24 cellular contexts compared by ENCODE assay signal in the genomic region with DNA sequence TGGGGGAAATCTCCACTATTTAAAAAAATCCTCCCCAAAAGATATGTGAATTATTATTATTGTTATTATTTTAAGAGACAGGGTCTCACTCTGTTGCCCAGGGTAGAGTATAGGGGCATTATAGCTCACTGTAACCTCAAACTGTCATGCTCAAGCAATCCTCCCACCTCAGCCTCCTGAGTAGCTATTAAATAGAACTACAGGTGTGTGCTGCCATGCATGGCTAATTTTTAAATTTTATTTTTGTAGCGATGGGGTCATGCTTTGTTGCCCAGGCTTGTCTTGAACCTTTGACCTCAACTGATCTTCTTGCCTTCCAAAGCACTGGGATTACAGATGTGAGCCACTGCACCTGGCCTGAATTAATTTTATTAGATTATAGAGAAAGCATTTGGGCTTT.
DNase-seq lines count a peak whose midpoint lies in the region; ATAC-seq, FAIRE-seq and TF ChIP-seq lines count a peak whose summit lies in the region.
"Had no signal": no experiment of that assay in that cellular context is flagged by ENCODE, and none has a peak within 500 bp of the region (broad histone marks: within the 10 kb centered on the region; RNA-seq: fewer than 3 reads in every experiment).

No MANE protein-coding gene starts in this region.

- no TSS peak for BruUV-seq in GM12878 (replicated peaks; lab: Mats Ljungman, UMichigan)

- in situ Hi-C loops in GM12878 (cut with MboI): no loop called here

- no peaks in the 10 kb centered on the region for H3K4me1 Mint-ChIP-seq in activated T-helper 1 cell treated with anti-CD3 and anti-CD28 coated beads, Interleukin-12 subunit alpha, Interleukin-12 subunit beta, Interleukin-2, Interleukin-4 antibody, amounts not matched to agents 30 ng/mL and 10 ng/mL and 1 ng/mL, durations not matched to agents 14 hours and 24 hours and 36 hours (ENCODE audit: low read depth)
- H3K4me1 Mint-ChIP-seq: activated naive CD8-positive, alpha-beta T cell treated with anti-CD3 and anti-CD28 coated beads, Interleukin-2, amount 50 U/mL, for 24 hours; naive thymus-derived CD4-positive, alpha-beta T cell had no signal

- no peak overlapping the region for H3K4me3 Mint-ChIP-seq in activated T-helper 1 cell treated with anti-CD3 and anti-CD28 coated beads, Interleukin-12 subunit alpha, Interleukin-12 subunit beta, Interleukin-2, Interleukin-4 antibody, amounts not matched to agents 30 ng/mL and 10 ng/mL and 1 ng/mL, durations not matched to agents 14 hours and 24 hours and 36 hours
- H3K4me3 Mint-ChIP-seq: activated naive CD8-positive, alpha-beta T cell treated with anti-CD3 and anti-CD28 coated beads, Interleukin-2, amount 50 U/mL, for 24 hours; naive thymus-derived CD4-positive, alpha-beta T cell had no signal

- no peaks in the 10 kb centered on the region for H3K79me2 ChIP-seq in GM12878 (ENCODE audit: control insufficient read depth, insufficient read depth, low read length)
- H3K79me2 ChIP-seq: parathyroid adenoma had no signal

- POLR2A ChIA-PET in GM12878 (lab: Charles Lee): no interaction called here

- peaks cover 0 to 12% of the 10 kb centered on the region in 2 experiments; a peak in 2 of 4 replicates for H3K36me3 ChIP-seq in GM12878 (ENCODE audit: control insufficient read depth in 2 of 2, insufficient read depth in 2 of 2, low read length in 1 of 2)
- H3K36me3 ChIP-seq: brain microvascular endothelial cell had no signal

- no peak for TF ChIP-seq POLR2A in GM12878 (IDR thresholded peaks at IDR 0.05; ENCODE audit: low read depth, low read length)

- no peak for TF ChIP-seq RAD21 in GM12878 (IDR thresholded peaks at IDR 0.05; ENCODE audit: insufficient read depth, low read depth, low read length)

- H4K20me1 ChIP-seq in GM12878 (ENCODE audit: control insufficient read depth, insufficient read depth): no peaks in the 10 kb centered on the region

- SMC1A ChIA-PET in GM12878 (lab: Charles Lee; ENCODE audit: uncharacterized antibody, unreplicated experiment): no interaction called here

- H3K36me3 Mint-ChIP-seq in activated T-helper 1 cell treated with anti-CD3 and anti-CD28 coated beads, Interleukin-12 subunit alpha, Interleukin-12 subunit beta, Interleukin-2, Interleukin-4 antibody, amounts not matched to agents 30 ng/mL and 10 ng/mL and 1 ng/mL, durations not matched to agents 14 hours and 24 hours and 36 hours (ENCODE audit: low read depth): peaks cover 10% of the 10 kb centered on the region

- intact Hi-C loops in GM12878 (cut with micrococcal nuclease; ENCODE audit: unreplicated experiment): no loop called here
- intact Hi-C loops in activated T-helper 1 cell treated with anti-CD3 and anti-CD28 coated beads, Interleukin-12 subunit alpha, Interleukin-12 subunit beta, Interleukin-2, Interleukin-4 antibody, amounts not matched to agents 30 ng/mL and 10 ng/mL and 1 ng/mL, durations not matched to agents 14 hours and 24 hours and 36 hours (cut with micrococcal nuclease): no loop called here

- H3K27ac Mint-ChIP-seq in activated T-helper 1 cell treated with anti-CD3 and anti-CD28 coated beads, Interleukin-12 subunit alpha, Interleukin-12 subunit beta, Interleukin-2, Interleukin-4 antibody, amounts not matched to agents 30 ng/mL and 10 ng/mL and 1 ng/mL, durations not matched to agents 14 hours and 24 hours and 36 hours: no peak overlapping the region
- H3K27ac Mint-ChIP-seq: activated naive CD8-positive, alpha-beta T cell treated with anti-CD3 and anti-CD28 coated beads, Interleukin-2, amount 50 U/mL, for 24 hours; activated T-helper 2 cell treated with anti-CD3 and anti-CD28 coated beads, Interferon-gamma antibody, Interleukin-2, Interleukin-4, amounts not matched to agents 10 μg/mL and 5 μg/mL and 100 μg/mL, durations not matched to agents 14 hours and 24 hours and 36 hours; naive thymus-derived CD4-positive, alpha-beta T cell had no signal

- no peak for FAIRE-seq in GM12878 (lab: Jason Lieb, UNC)
- FAIRE-seq: endothelial cell of umbilical vein, islet of Langerhans had no signal

- ATAC-seq in GM18498 (IDR thresholded peaks at IDR 0.05; ENCODE audit: unreplicated experiment) (peak; percentile 47), GM19463 (IDR thresholded peaks at IDR 0.05; ENCODE audit: unreplicated experiment) (peak; percentile 71), HG02938 (IDR thresholded peaks at IDR 0.05; ENCODE audit: unreplicated experiment) (peak; percentile 59), GM12878 (peak; percentile 59)
- ATAC-seq: activated naive CD8-positive, alpha-beta T cell treated with anti-CD3 and anti-CD28 coated beads, Interleukin-2, amount 50 U/mL, for 24 hours; naive thymus-derived CD4-positive, alpha-beta T cell; Panc1 had no signal

- H3K4me3 ChIP-seq in GM12878: no peak overlapping the region
- H3K4me3 ChIP-seq: coronary artery, GM23248, sigmoid colon, SK-N-MC had no signal

- H3K27me3 ChIP-seq in GM12878 (replicated peaks in 1 of 2; ENCODE audit: control insufficient read depth in 2 of 2, insufficient read depth in 2 of 2, low read length in 1 of 2): no peaks in the 10 kb centered on the region
- H3K27me3 ChIP-seq: brain microvascular endothelial cell, sigmoid colon had no signal

- no peak overlapping the region for H3K4me2 ChIP-seq in GM12878 (ENCODE audit: control insufficient read depth, insufficient read depth)

- no peak overlapping the region for H3K9ac ChIP-seq in GM12878 (ENCODE audit: control insufficient read depth, insufficient read depth, low read length)
- H3K9ac ChIP-seq: GM23248, parathyroid adenoma had no signal

- no peak overlapping the region for H2AFZ ChIP-seq in GM12878 (ENCODE audit: control insufficient read depth, low read depth, low read length)
- H2AFZ ChIP-seq: GM23248, parathyroid adenoma had no signal

- CTCF ChIA-PET in GM12878 (lab: Yijun Ruan, JAX): interaction anchor here (1.3 to 5.9 kb wide), 2 partner anchors 14 to 870 kb away, joined by 4 to 44 read pairs; no protein-coding TSS in a partner anchor

- no peaks in the 10 kb centered on the region for H3K9me3 Mint-ChIP-seq in activated T-helper 1 cell treated with anti-CD3 and anti-CD28 coated beads, Interleukin-12 subunit alpha, Interleukin-12 subunit beta, Interleukin-2, Interleukin-4 antibody, amounts not matched to agents 30 ng/mL and 10 ng/mL and 1 ng/mL, durations not matched to agents 14 hours and 24 hours and 36 hours
- H3K9me3 Mint-ChIP-seq: activated naive CD8-positive, alpha-beta T cell treated with anti-CD3 and anti-CD28 coated beads, Interleukin-2, amount 50 U/mL, for 24 hours; activated T-helper 2 cell treated with anti-CD3 and anti-CD28 coated beads, Interferon-gamma antibody, Interleukin-2, Interleukin-4, amounts not matched to agents 10 μg/mL and 5 μg/mL and 100 μg/mL, durations not matched to agents 14 hours and 24 hours and 36 hours had no signal

- TF ChIP-seq CTCF in GM12878 (IDR thresholded peaks at IDR 0.05 in 2 of 3, conservative IDR thresholded peaks at IDR 0.05 in 1 of 3; ENCODE audit: control insufficient read depth in 2 of 3, extremely low read depth in 1 of 3, insufficient read depth in 1 of 3, low read depth in 3 of 3, low read length in 3 of 3): no peak

- RAD21 ChIA-PET in GM12878 (lab: Charles Lee; ENCODE audit: unreplicated experiment): interaction anchor here (1.4 kb wide), 1 partner anchor 14 kb away, joined by 5 read pairs; no protein-coding TSS in a partner anchor

- H3K27ac ChIP-seq in GM12878 (ENCODE audit: control insufficient read depth, insufficient read depth): no peak overlapping the region
- H3K27ac ChIP-seq: brain microvascular endothelial cell, coronary artery, GM23248, parathyroid adenoma, sigmoid colon, SK-N-MC had no signal

- H3K9me3 ChIP-seq in GM12878 (replicated peaks; ENCODE audit: control insufficient read depth, insufficient read depth, low read length): no peaks in the 10 kb centered on the region; the same call in 1 of the 3 replicates
- H3K9me3 ChIP-seq: sigmoid colon had no signal

- TF ChIP-seq EP300 in GM12878 (IDR thresholded peaks at IDR 0.05; ENCODE audit: borderline replicate concordance in 1 of 2, control insufficient read depth in 1 of 2, low read depth in 2 of 2, low read length in 2 of 2): no peak

- peak; percentile 19 for DNase-seq in GM12878 (ENCODE audit: low read depth, low spot score)
- DNase-seq in NCI-H446 (lab: John Stamatoyannopoulos, UW): no peak
- no peak for DNase-seq in activated T-helper 1 cell treated with anti-CD3 and anti-CD28 coated beads, Interleukin-12 subunit alpha, Interleukin-12 subunit beta, Interleukin-2, Interleukin-4 antibody, amounts not matched to agents 30 ng/mL and 10 ng/mL and 1 ng/mL, durations not matched to agents 14 hours and 24 hours and 36 hours (ENCODE audit: low spot score)
- no peak for DNase-seq in dedifferentiated amniotic fluid mesenchymal stem cell (ENCODE audit: extremely low spot score)
- DNase-seq: activated naive CD8-positive, alpha-beta T cell treated with anti-CD3 and anti-CD28 coated beads, Interleukin-2, amount 50 U/mL, for 24 hours; brain microvascular endothelial cell; GM23248; Kasumi-1; naive thymus-derived CD4-positive, alpha-beta T cell; NCI-H1092 treated with DMSO at 0.1 percent for 48 hours; NCI-H2081 treated with DMSO at 0.1 percent for 48 hours; NCI-H748 treated with DMSO at 0.1 percent for 48 hours; sigmoid colon; stimulated activated CD4-positive, alpha-beta T cell treated with anti-CD3 and anti-CD28 coated beads, Interleukin-1b, Interleukin-23, amount 100 ng/mL, for 48 hours had no signal

- peaks cover 7% of the 10 kb centered on the region for H3K4me1 ChIP-seq in GM12878 (ENCODE audit: control insufficient read depth, insufficient read depth, low read length)
- H3K4me1 ChIP-seq: parathyroid adenoma, sigmoid colon had no signal

- H3K27me3 Mint-ChIP-seq in activated T-helper 1 cell treated with anti-CD3 and anti-CD28 coated beads, Interleukin-12 subunit alpha, Interleukin-12 subunit beta, Interleukin-2, Interleukin-4 antibody, amounts not matched to agents 30 ng/mL and 10 ng/mL and 1 ng/mL, durations not matched to agents 14 hours and 24 hours and 36 hours (ENCODE audit: insufficient read depth): no peaks in the 10 kb centered on the region
- H3K27me3 Mint-ChIP-seq: activated naive CD8-positive, alpha-beta T cell treated with anti-CD3 and anti-CD28 coated beads, Interleukin-2, amount 50 U/mL, for 24 hours; naive thymus-derived CD4-positive, alpha-beta T cell had no signal

- WGBS in GM12878 (ENCODE audit: insufficient coverage, insufficient replicate concordance, low lambda C conversion rate, missing lambda C conversion rate): 0% methylated on average over 1 of the region's 1 CpG

TF ChIP-seq in GM12878, 131 proteins besides CTCF, POLR2A, EP300 and RAD21 (continues in another document):
- peak; percentile 69 for TF ChIP-seq RUNX3 (IDR thresholded peaks at IDR 0.05; ENCODE audit: low read length)
- no peak for TF ChIP-seq ZNF622 (IDR thresholded peaks at IDR 0.05)
- TF ChIP-seq POLR2AphosphoS2 (IDR thresholded peaks at IDR 0.05; ENCODE audit: low read depth, low read length): no peak
